1 cellular context compared by ENCODE assay signal in genomic region chr7:1099637-1100036, GRCh38.
TF ChIP-seq lines count a peak whose summit lies in the region.

No MANE protein-coding gene starts in this region.

TF ChIP-seq in WTC11, 78 proteins besides CTCF, POLR2A, EP300 and RAD21 (continued from another document):
- no peak for TF ChIP-seq E2F1 (CRISPR knock-in tag; IDR thresholded peaks at IDR 0.05)
- no peak for TF ChIP-seq ZNF281 (CRISPR knock-in tag; IDR thresholded peaks at IDR 0.05)
- no peak for TF ChIP-seq CREM (CRISPR knock-in tag; IDR thresholded peaks at IDR 0.05)
- TF ChIP-seq HMGA2 (CRISPR knock-in tag; IDR thresholded peaks at IDR 0.05), result no peak
- no peak for TF ChIP-seq STAT6 (CRISPR knock-in tag; conservative IDR thresholded peaks at IDR 0.05; ENCODE audit: low read depth)
- TF ChIP-seq KAT7 (CRISPR knock-in tag; IDR thresholded peaks at IDR 0.05; ENCODE audit: borderline replicate concordance), result no peak
- no peak for TF ChIP-seq NR2C2 (CRISPR knock-in tag; IDR thresholded peaks at IDR 0.05)
- TF ChIP-seq RORB (CRISPR knock-in tag; IDR thresholded peaks at IDR 0.05), result no peak
- no peak for TF ChIP-seq E2F4 (CRISPR knock-in tag; IDR thresholded peaks at IDR 0.05; ENCODE audit: borderline replicate concordance, low read depth)
- TF ChIP-seq NFYB (CRISPR knock-in tag; conservative IDR thresholded peaks at IDR 0.05; ENCODE audit: low read depth), result no peak
- TF ChIP-seq CDX4 (CRISPR knock-in tag; IDR thresholded peaks at IDR 0.05; ENCODE audit: borderline replicate concordance), result no peak
- no peak for TF ChIP-seq GRHL2 (CRISPR knock-in tag; IDR thresholded peaks at IDR 0.05; ENCODE audit: insufficient replicate concordance, severe bottlenecking)
- no peak for TF ChIP-seq NFE2L1 (CRISPR knock-in tag; IDR thresholded peaks at IDR 0.05)
- TF ChIP-seq ZNF232 (CRISPR knock-in tag; IDR thresholded peaks at IDR 0.05), result no peak
TF ChIP-seq in WTC11: peak in this region for 0.
